1 cellular context compared by ENCODE assay signal in the genomic region with DNA sequence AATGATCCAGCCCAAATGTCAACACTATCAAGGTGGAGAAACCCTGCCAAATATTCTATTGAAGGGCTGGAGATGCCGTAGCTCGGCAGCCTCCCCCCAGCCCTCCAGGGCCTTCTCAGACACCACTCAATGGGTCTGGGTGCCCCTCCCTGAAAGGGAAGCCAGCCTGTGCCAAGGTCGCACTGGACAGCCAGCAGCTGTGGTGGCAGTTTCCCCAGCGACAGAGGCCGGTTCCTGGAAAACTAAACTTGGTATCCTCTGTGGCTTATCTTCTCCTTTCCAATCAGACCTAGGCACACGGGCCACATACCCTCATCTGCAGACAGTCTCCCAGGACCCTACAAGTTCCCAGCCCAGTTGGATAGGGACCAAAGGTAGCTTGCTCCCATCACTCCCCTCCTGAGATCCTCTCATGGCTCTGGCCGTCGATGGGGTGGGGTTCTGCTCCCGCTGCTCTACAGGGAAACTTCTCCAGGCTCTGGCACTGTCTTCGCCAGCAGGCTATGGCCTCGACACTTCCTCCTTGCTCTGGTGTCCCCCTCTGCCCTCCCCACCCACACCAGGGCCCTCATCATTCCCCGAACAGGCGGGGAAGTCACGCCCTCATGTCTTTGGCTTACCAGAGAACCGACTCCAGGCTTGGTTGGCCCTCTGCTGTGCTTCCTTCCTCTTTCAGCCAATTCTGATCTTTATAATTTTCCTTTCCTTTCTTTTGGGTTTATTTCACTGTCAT.
TF ChIP-seq lines count a peak whose summit lies in the region.

No MANE protein-coding gene starts in this region.

TF ChIP-seq in GM23338, 12 proteins besides CTCF, POLR2A, EP300 and RAD21 (continued from another document):
- TF ChIP-seq, protein P1, sequence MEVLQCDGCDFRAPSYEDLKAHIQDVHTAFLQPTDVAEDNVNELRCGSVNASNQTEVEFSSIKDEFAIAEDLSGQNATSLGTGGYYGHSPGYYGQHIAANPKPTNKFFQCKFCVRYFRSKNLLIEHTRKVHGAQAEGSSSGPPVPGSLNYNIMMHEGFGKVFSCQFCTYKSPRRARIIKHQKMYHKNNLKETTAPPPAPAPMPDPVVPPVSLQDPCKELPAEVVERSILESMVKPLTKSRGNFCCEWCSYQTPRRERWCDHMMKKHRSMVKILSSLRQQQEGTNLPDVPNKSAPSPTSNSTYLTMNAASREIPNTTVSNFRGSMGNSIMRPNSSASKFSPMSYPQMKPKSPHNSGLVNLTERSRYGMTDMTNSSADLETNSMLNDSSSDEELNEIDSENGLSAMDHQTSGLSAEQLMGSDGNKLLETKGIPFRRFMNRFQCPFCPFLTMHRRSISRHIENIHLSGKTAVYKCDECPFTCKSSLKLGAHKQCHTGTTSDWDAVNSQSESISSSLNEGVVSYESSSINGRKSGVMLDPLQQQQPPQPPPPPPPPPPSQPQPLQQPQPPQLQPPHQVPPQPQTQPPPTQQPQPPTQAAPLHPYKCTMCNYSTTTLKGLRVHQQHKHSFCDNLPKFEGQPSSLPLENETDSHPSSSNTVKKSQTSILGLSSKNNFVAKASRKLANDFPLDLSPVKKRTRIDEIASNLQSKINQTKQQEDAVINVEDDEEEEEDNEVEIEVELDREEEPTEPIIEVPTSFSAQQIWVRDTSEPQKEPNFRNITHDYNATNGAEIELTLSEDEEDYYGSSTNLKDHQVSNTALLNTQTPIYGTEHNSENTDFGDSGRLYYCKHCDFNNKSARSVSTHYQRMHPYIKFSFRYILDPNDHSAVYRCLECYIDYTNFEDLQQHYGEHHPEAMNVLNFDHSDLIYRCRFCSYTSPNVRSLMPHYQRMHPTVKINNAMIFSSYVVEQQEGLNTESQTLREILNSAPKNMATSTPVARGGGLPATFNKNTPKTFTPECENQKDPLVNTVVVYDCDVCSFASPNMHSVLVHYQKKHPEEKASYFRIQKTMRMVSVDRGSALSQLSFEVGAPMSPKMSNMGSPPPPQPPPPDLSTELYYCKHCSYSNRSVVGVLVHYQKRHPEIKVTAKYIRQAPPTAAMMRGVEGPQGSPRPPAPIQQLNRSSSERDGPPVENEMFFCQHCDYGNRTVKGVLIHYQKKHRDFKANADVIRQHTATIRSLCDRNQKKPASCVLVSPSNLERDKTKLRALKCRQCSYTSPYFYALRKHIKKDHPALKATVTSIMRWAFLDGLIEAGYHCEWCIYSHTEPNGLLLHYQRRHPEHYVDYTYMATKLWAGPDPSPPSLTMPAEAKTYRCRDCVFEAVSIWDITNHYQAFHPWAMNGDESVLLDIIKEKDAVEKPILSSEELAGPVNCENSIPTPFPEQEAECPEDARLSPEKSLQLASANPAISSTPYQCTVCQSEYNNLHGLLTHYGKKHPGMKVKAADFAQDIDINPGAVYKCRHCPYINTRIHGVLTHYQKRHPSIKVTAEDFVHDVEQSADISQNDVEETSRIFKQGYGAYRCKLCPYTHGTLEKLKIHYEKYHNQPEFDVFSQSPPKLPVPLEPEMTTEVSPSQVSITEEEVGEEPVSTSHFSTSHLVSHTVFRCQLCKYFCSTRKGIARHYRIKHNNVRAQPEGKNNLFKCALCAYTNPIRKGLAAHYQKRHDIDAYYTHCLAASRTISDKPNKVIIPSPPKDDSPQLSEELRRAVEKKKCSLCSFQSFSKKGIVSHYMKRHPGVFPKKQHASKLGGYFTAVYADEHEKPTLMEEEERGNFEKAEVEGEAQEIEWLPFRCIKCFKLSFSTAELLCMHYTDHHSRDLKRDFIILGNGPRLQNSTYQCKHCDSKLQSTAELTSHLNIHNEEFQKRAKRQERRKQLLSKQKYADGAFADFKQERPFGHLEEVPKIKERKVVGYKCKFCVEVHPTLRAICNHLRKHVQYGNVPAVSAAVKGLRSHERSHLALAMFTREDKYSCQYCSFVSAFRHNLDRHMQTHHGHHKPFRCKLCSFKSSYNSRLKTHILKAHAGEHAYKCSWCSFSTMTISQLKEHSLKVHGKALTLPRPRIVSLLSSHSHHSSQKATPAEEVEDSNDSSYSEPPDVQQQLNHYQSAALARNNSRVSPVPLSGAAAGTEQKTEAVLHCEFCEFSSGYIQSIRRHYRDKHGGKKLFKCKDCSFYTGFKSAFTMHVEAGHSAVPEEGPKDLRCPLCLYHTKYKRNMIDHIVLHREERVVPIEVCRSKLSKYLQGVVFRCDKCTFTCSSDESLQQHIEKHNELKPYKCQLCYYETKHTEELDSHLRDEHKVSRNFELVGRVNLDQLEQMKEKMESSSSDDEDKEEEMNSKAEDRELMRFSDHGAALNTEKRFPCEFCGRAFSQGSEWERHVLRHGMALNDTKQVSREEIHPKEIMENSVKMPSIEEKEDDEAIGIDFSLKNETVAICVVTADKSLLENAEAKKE (CRISPR knock-in tag; IDR thresholded peaks at IDR 0.05) = no peak
- TF ChIP-seq ZNF331 (CRISPR knock-in tag; IDR thresholded peaks at IDR 0.05; ENCODE audit: low read depth) (no peak), STAT1 (IDR thresholded peaks at IDR 0.05; ENCODE audit: unreplicated experiment) (no peak), NANOG (IDR thresholded peaks at IDR 0.05; ENCODE audit: borderline replicate concordance) (no peak), POLR2AphosphoS5 (IDR thresholded peaks at IDR 0.05; ENCODE audit: low read depth) (no peak), CREB1 (CRISPR knock-in tag; IDR thresholded peaks at IDR 0.05; ENCODE audit: low read depth) (no peak), EZH2 (IDR thresholded peaks at IDR 0.05; ENCODE audit: low read depth, unreplicated experiment) (no peak), EZH2phosphoT487 (IDR thresholded peaks at IDR 0.05; ENCODE audit: unreplicated experiment) (no peak), ZNF114 (CRISPR knock-in tag; IDR thresholded peaks at IDR 0.05) (no peak)
- TF ChIP-seq, protein P2, sequence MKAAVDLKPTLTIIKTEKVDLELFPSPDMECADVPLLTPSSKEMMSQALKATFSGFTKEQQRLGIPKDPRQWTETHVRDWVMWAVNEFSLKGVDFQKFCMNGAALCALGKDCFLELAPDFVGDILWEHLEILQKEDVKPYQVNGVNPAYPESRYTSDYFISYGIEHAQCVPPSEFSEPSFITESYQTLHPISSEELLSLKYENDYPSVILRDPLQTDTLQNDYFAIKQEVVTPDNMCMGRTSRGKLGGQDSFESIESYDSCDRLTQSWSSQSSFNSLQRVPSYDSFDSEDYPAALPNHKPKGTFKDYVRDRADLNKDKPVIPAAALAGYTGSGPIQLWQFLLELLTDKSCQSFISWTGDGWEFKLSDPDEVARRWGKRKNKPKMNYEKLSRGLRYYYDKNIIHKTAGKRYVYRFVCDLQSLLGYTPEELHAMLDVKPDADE (IDR thresholded peaks at IDR 0.05) = no peak
TF ChIP-seq in GM23338: peak in this region for 0.
